14 cellular contexts compared by ENCODE assay signal in genomic region chrX:122115604-122116003, GRCh38.
DNase-seq lines count a peak whose midpoint lies in the region; ATAC-seq lines count a peak whose summit lies in the region.
"Had no signal": no experiment of that assay in that cellular context is flagged by ENCODE, and none has a peak within 500 bp of the region (broad histone marks: within the 10 kb centered on the region; RNA-seq: fewer than 3 reads in every experiment).

No MANE protein-coding gene starts in this region.

- DNase-seq in DMS153 (lab: John Stamatoyannopoulos, UW) (peak; percentile 34), DMS153 treated with DMSO at 0.1 percent for 48 hours (lab: John Stamatoyannopoulos, UW; ENCODE audit: unreplicated experiment) (no peak), COLO829 (ENCODE audit: low spot score) (peak; percentile 44), RPMI7951 (ENCODE audit: low read depth) (peak; percentile 1), pons (ENCODE audit: low spot score) (peak; percentile 1), anterior cingulate cortex (lab: John Stamatoyannopoulos, UW) (no peak)
- DNase-seq: CD4-positive, CD25-positive, alpha-beta regulatory T cell; CD8-positive, alpha-beta T cell; DMS 273 treated with DMSO at 0.1 percent for 48 hours; DND-41; GM23248; H7; HCEC 1CT had no signal

- no peak for ATAC-seq in HG03025 (IDR thresholded peaks at IDR 0.05; ENCODE audit: low FRiP score, unreplicated experiment)
- ATAC-seq: CD8-positive, alpha-beta T cell had no signal

Comparison
In these comparisons a context has a peak if more than half of its experiments do, and no peak if none do; other contexts are left out.
1. DNase-seq: peak in DMS153 (single experiment), COLO829 (single experiment), RPMI7951 (single experiment) and pons (single experiment); none in DMS153 treated with DMSO at 0.1 percent for 48 hours (single experiment) and anterior cingulate cortex (0 of 58).